Comparison of ENCODE assay signal across 8 cellular contexts in genomic region chr15:21283210-21283609, GRCh38.
A peak's percentile ranks its signal among the peaks of the same experiment; 100 is the strongest.
DNase-seq lines count a peak whose midpoint lies in the region; ATAC-seq and TF ChIP-seq lines count a peak whose summit lies in the region.
"Not testable (repeated sequence)": the region's sequence is repeated elsewhere in the genome, so short reads cannot be mapped to it uniquely, and the experiment has no call there.

No MANE protein-coding gene starts in this region.

- not testable (repeated sequence) for H3K9me3 ChIP-seq in T-helper 17 cell (ENCODE audit: control insufficient read depth, low read length, poor library complexity, severe bottlenecking)

- H3K27me3 Mint-ChIP-seq in T-helper 17 cell; stimulated activated naive CD8-positive, alpha-beta T cell treated with anti-CD3 and anti-CD28 coated beads, Interleukin-15, amount 100 ng/mL, for 72 hours: not testable (repeated sequence)

- not testable (repeated sequence) for H3K27me3 ChIP-seq in foreskin keratinocyte

- H3K4me1 Mint-ChIP-seq in T-helper 17 cell; stimulated activated naive CD8-positive, alpha-beta T cell treated with anti-CD3 and anti-CD28 coated beads, Interleukin-15, amount 100 ng/mL, for 72 hours: not testable (repeated sequence)

- not testable (repeated sequence) for H3K36me3 Mint-ChIP-seq in T-helper 17 cell (ENCODE audit: low read depth)

- ATAC-seq in GM18511 (IDR thresholded peaks at IDR 0.05; ENCODE audit: unreplicated experiment) (peak; percentile 83), GM19372 (IDR thresholded peaks at IDR 0.05; ENCODE audit: low read depth, unreplicated experiment) (peak; percentile 78), GM21619 (IDR thresholded peaks at IDR 0.05; ENCODE audit: unreplicated experiment) (peak; percentile 95), HG02938 (IDR thresholded peaks at IDR 0.05; ENCODE audit: unreplicated experiment) (peak; percentile 80), HG03342 (IDR thresholded peaks at IDR 0.05; ENCODE audit: unreplicated experiment) (peak; percentile 89), T-helper 17 cell (peak; percentile 65), foreskin keratinocyte (peak; percentile 85)
- peak; percentile 89 for ATAC-seq in stimulated activated naive CD8-positive, alpha-beta T cell treated with anti-CD3 and anti-CD28 coated beads, Interleukin-15, amount 100 ng/mL, for 72 hours

- TF ChIP-seq CTCF in foreskin keratinocyte (conservative IDR thresholded peaks at IDR 0.05), result not testable (repeated sequence)

- not testable (repeated sequence) for DNase-seq in T-helper 17 cell; foreskin keratinocyte; stimulated activated naive CD8-positive, alpha-beta T cell treated with anti-CD3 and anti-CD28 coated beads, Interleukin-15, amount 100 ng/mL, for 72 hours

- H3K9me3 Mint-ChIP-seq in stimulated activated naive CD8-positive, alpha-beta T cell treated with anti-CD3 and anti-CD28 coated beads, Interleukin-15, amount 100 ng/mL, for 72 hours, result not testable (repeated sequence)

- not testable (repeated sequence) for H3K27ac ChIP-seq in foreskin keratinocyte

- H3K27ac Mint-ChIP-seq in T-helper 17 cell; stimulated activated naive CD8-positive, alpha-beta T cell treated with anti-CD3 and anti-CD28 coated beads, Interleukin-15, amount 100 ng/mL, for 72 hours: not testable (repeated sequence)

- not testable (repeated sequence) for H3K4me1 ChIP-seq in foreskin keratinocyte

- H3K4me3 Mint-ChIP-seq in T-helper 17 cell; stimulated activated naive CD8-positive, alpha-beta T cell treated with anti-CD3 and anti-CD28 coated beads, Interleukin-15, amount 100 ng/mL, for 72 hours: not testable (repeated sequence)
